Comparison of ENCODE assay signal across 8 cellular contexts in the genomic region with DNA sequence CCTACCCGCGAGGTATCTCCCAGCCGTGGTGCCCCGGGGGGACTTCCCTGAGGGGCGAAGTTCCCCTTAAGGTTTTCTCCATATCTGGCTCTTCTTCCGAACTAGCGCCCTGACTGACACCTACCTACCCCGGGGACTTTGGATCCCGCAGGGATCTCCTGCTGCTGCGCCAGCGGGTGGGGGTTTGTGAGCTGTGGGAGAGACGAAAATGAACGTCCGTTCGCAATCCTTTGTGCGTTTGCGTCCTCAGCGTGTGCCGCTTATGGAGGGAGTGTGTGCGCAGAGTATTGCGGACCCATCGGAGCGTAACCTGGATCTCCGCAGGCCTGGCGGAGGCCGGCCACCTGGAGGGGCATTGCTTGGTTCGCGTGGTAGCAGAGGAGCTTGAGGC. TPM values are rescaled to one million over a fixed set of nuclear protein-coding genes. Genes with fewer than 3 reads are reported as not detected.
DNase-seq lines count a peak whose midpoint lies in the region; ATAC-seq, FAIRE-seq and TF ChIP-seq lines count a peak whose summit lies in the region.

No MANE protein-coding gene starts in this region.

- H3K4me1 ChIP-seq in H1 (replicated peaks in 1 of 4; ENCODE audit: control insufficient read depth in 3 of 4, insufficient read depth in 4 of 4, low read length in 3 of 4) (peaks cover 8 to 22% (median 13%) of the 10 kb centered on the region in 4 experiments; a peak in 5 of 7 replicates), mesendoderm (ENCODE audit: control insufficient read depth, low read depth, low read length) (peaks cover 15% of the 10 kb centered on the region)

- POLR2A ChIA-PET in H1 (lab: Charles Lee; ENCODE audit: partially characterized antibody), result interaction anchor here (0.7 to 3.5 kb wide), 12 partner anchors 11 to 118 kb away, joined by 3 to 43 read pairs (median 4); a partner anchor contains a TSS

- H2BK120ac ChIP-seq in H1 (replicated peaks; ENCODE audit: low read depth, low read length) (no peak overlapping the region), mesendoderm (ENCODE audit: low read depth, low read length) (no peak overlapping the region)

- H3K4me2 ChIP-seq in H1 (ENCODE audit: insufficient read depth in 1 of 2, low read depth in 2 of 2, low read length in 2 of 2) (peak overlapping the region; percentile 77 to 86), mesendoderm (ENCODE audit: low read length) (peak overlapping the region; percentile 76)

- peak overlapping the region; percentile 97 for H2BK5ac ChIP-seq in H1 (ENCODE audit: low read depth, low read length)
- peak overlapping the region; percentile 94 for H2BK5ac ChIP-seq in mesendoderm (ENCODE audit: low read length)

- H3K27ac Mint-ChIP-seq in IgD-negative memory B cell (peak overlapping the region; percentile 87 to 98 (median 90)), T-helper 17 cell (peak overlapping the region; percentile 94)

- H3K27ac ChIP-seq in H1 (ENCODE audit: low read depth, low read length) (peak overlapping the region; percentile 96), mesendoderm (ENCODE audit: low read depth, low read length) (peak overlapping the region; percentile 72)

- H3K27me3 Mint-ChIP-seq in IgD-negative memory B cell, result no peaks in the 10 kb centered on the region
- H3K27me3 Mint-ChIP-seq in T-helper 17 cell, result no peaks in the 10 kb centered on the region

- H4K20me1 ChIP-seq in H1 (replicated peaks in 1 of 2; ENCODE audit: control insufficient read depth in 1 of 2, insufficient read depth in 2 of 2, low read length in 2 of 2), result peaks cover 0 to 7% of the 10 kb centered on the region in 2 experiments

- no peak overlapping the region for H3K23ac ChIP-seq in H1 (ENCODE audit: insufficient read length)
- H3K23ac ChIP-seq in mesendoderm (ENCODE audit: low read length), result peak overlapping the region; percentile 67

- peaks cover 5 to 48% of the 10 kb centered on the region in 2 experiments for H3K79me2 ChIP-seq in H1 (ENCODE audit: control insufficient read depth in 1 of 2, insufficient read depth in 2 of 2, low read length in 2 of 2)
- peaks cover 24% of the 10 kb centered on the region for H3K79me2 ChIP-seq in mesendoderm (ENCODE audit: control insufficient read depth, insufficient read depth, low read length)

- peak overlapping the region; percentile 72 to 96 (median 92) for H3K9ac ChIP-seq in H1 (replicated peaks in 1 of 4; ENCODE audit: extremely low read depth in 1 of 4, low read depth in 3 of 4, low read length in 3 of 4)
- peak overlapping the region; percentile 96 for H3K9ac ChIP-seq in mesendoderm (ENCODE audit: low read length)

- H2BK12ac ChIP-seq in H1 (ENCODE audit: low read depth, low read length), result peak overlapping the region; percentile 30

- H3K18ac ChIP-seq in H1 (ENCODE audit: extremely low read depth, low read length) (peak overlapping the region; percentile 99), mesendoderm (ENCODE audit: low read length) (peak overlapping the region; percentile 78)

- H3K36me3 Mint-ChIP-seq in IgD-negative memory B cell, result peaks cover 2% of the 10 kb centered on the region
- peaks cover 5% of the 10 kb centered on the region for H3K36me3 Mint-ChIP-seq in T-helper 17 cell (ENCODE audit: low read depth)

- H2AFZ ChIP-seq in H1 (ENCODE audit: low read length), result peak overlapping the region; percentile 47; the same call in 1 of the 2 replicates

- CTCF ChIA-PET in H1 (lab: Charles Lee; ENCODE audit: partially characterized antibody), result interaction anchor here (0.8 to 2.0 kb wide), 5 partner anchors 10 to 94 kb away, joined by 3 to 4 read pairs (median 3); no protein-coding TSS in a partner anchor

- H3K23me2 ChIP-seq in H1 (ENCODE audit: low read depth, low read length), result peaks cover 5% of the 10 kb centered on the region; the same call in 1 of the 2 replicates

- peaks cover 12% of the 10 kb centered on the region for H3K79me1 ChIP-seq in H1 (ENCODE audit: low read depth, low read length)
- H3K79me1 ChIP-seq in mesendoderm (ENCODE audit: low read length), result peaks cover 13% of the 10 kb centered on the region

- H4K5ac ChIP-seq in H1 (ENCODE audit: insufficient read length, low read depth, low read length), result peak overlapping the region; percentile 89
- no peak overlapping the region for H4K5ac ChIP-seq in mesendoderm (ENCODE audit: low read length)

- peaks cover 22 to 26% (median 22%) of the 10 kb centered on the region in 3 donors for H3K4me1 Mint-ChIP-seq in IgD-negative memory B cell
- peaks cover 20% of the 10 kb centered on the region for H3K4me1 Mint-ChIP-seq in T-helper 17 cell

- H2BK15ac ChIP-seq in H1 (ENCODE audit: low read length) (peak overlapping the region; percentile 24; the same call in 1 of the 2 replicates), mesendoderm (replicated peaks; ENCODE audit: low read depth) (no peak overlapping the region)

- H3K9me3 ChIP-seq in T-helper 17 cell (ENCODE audit: control insufficient read depth, low read length, poor library complexity, severe bottlenecking) (no peaks in the 10 kb centered on the region), H1 (ENCODE audit: insufficient read depth in 2 of 2, low read depth in 1 of 2, low read length in 1 of 2) (no peaks in the 10 kb centered on the region)

- H4K8ac ChIP-seq in H1 (ENCODE audit: extremely low read depth, insufficient read depth, low read length) (peak overlapping the region; percentile 94; the same call in 1 of the 2 replicates), mesendoderm (ENCODE audit: low read depth, low read length) (no peak overlapping the region)

- TF ChIP-seq CTCF in H1 (IDR thresholded peaks at IDR 0.05; ENCODE audit: control extremely low read depth in 1 of 3, insufficient read depth in 1 of 3, low read depth in 1 of 3, low read length in 3 of 3), result no peak

- H3K27me3 ChIP-seq in H1 (replicated peaks in 1 of 4; ENCODE audit: control insufficient read depth in 3 of 4, extremely low read depth in 1 of 4, insufficient read depth in 3 of 4, low read length in 3 of 4), result no peaks in the 10 kb centered on the region
- no peaks in the 10 kb centered on the region for H3K27me3 ChIP-seq in mesendoderm (ENCODE audit: insufficient read depth, low read length, poor library complexity)

- ATAC-seq in GM21515 (IDR thresholded peaks at IDR 0.05; ENCODE audit: unreplicated experiment), result peak; percentile 33
- peak; percentile 20 for ATAC-seq in T-helper 17 cell

- peaks cover 4 to 39% (median 10%) of the 10 kb centered on the region in 4 experiments; a peak in 7 of 8 replicates for H3K36me3 ChIP-seq in H1 (ENCODE audit: control insufficient read depth in 2 of 4, insufficient read depth in 4 of 4, low read length in 3 of 4)
- no peaks in the 10 kb centered on the region for H3K36me3 ChIP-seq in mesendoderm (ENCODE audit: control insufficient read depth, insufficient read depth, low read length)

- H2AK5ac ChIP-seq in H1 (ENCODE audit: low read depth, low read length) (no peak overlapping the region; the same call in 1 of the 2 replicates), mesendoderm (ENCODE audit: low read length) (no peak overlapping the region)

- TF ChIP-seq RAD21 in H1 (IDR thresholded peaks at IDR 0.05 in 1 of 2, conservative IDR thresholded peaks at IDR 0.05 in 1 of 2; ENCODE audit: low read depth in 2 of 2, low read length in 2 of 2), result no peak

- FAIRE-seq in H1 (lab: Jason Lieb, UNC), result no peak

- peak overlapping the region; percentile 97 for H3K4ac ChIP-seq in H1 (replicated peaks; ENCODE audit: insufficient read length, low read depth, low read length)
- H3K4ac ChIP-seq in mesendoderm (ENCODE audit: low read depth, low read length), result peak overlapping the region; percentile 64

- DNase-seq in DMS53 (lab: John Stamatoyannopoulos, UW), result peak; percentile 61
- DNase-seq in T-helper 17 cell, result peak in 2 of 3 donors; percentile 4 to 8
- DNase-seq in H1 (ENCODE audit: low read depth in 1 of 2, low spot score in 2 of 2), result no peak
- DNase-seq in mesendoderm, result peak; percentile 64
- DNase-seq in superior temporal gyrus (ENCODE audit: extremely low spot score), result peak; percentile 18
- no peak for DNase-seq in NCI-H128 (lab: John Stamatoyannopoulos, UW; ENCODE audit: unreplicated experiment)

- no peaks in the 10 kb centered on the region for H3K9me3 Mint-ChIP-seq in IgD-negative memory B cell

- no peak overlapping the region for H3K14ac ChIP-seq in H1 (ENCODE audit: insufficient read length)

- no peak for TF ChIP-seq POLR2A in H1 (IDR thresholded peaks at IDR 0.05; ENCODE audit: control extremely low read depth in 1 of 2, low read depth in 2 of 2, low read length in 2 of 2)

- WGBS in H1 (ENCODE audit: extremely low coverage in 1 of 2, insufficient coverage in 1 of 2, insufficient read length in 1 of 2, insufficient replicate concordance in 2 of 2, low coverage in 1 of 2, low lambda C conversion rate in 2 of 2, missing lambda C conversion rate in 1 of 2), 2 experiments, result 2% methylated on average over 28 of the region's 28 CpGs; no CpG with 5 or more reads in 1 of the 2 experiments
- no CpG with 5 or more reads among the region's 28 CpGs for WGBS in mesendoderm (ENCODE audit: extremely low coverage, insufficient coverage, low lambda C conversion rate)

- H3K4me3 Mint-ChIP-seq in IgD-negative memory B cell, result peak overlapping the region; percentile 98 to 99 (median 98)
- peak overlapping the region; percentile 96 for H3K4me3 Mint-ChIP-seq in T-helper 17 cell

- peak overlapping the region; percentile 86 to 93 (median 90) for H3K4me3 ChIP-seq in H1 (ENCODE audit: extremely low read depth in 1 of 4, insufficient read depth in 2 of 4, low read depth in 3 of 4, low read length in 4 of 4)
- peak overlapping the region; percentile 91 for H3K4me3 ChIP-seq in mesendoderm (ENCODE audit: low read length)

- H2BK20ac ChIP-seq in H1 (ENCODE audit: low read length), result no peak overlapping the region

- H3K56ac ChIP-seq in H1 (replicated peaks; ENCODE audit: insufficient read length, low read depth, low read length) (peak overlapping the region; percentile 83), mesendoderm (ENCODE audit: low read length) (peak overlapping the region; percentile 99)

- peak overlapping the region; percentile 95 for H4K91ac ChIP-seq in H1 (replicated peaks; ENCODE audit: insufficient read length, low read length)

- no peak for TF ChIP-seq EP300 in H1 (IDR thresholded peaks at IDR 0.05; ENCODE audit: borderline replicate concordance in 1 of 2, low read depth in 2 of 2, low read length in 2 of 2)

TF ChIP-seq in H1, 55 proteins besides CTCF, POLR2A, EP300 and RAD21 (continues in another document):
- TF ChIP-seq JUN (IDR thresholded peaks at IDR 0.05; ENCODE audit: low read depth, low read length), result no peak

RNA-seq across cellular contexts. Expression of a gene that starts 0.6 kb away (rescaled TPM):
- polyA plus RNA-seq in IgD-negative memory B cell (15.5 TPM), H1 (2011; rRNA removed) (33.2 and 39.9 TPM in 2 replicates)
- 1 to 10 TPM; 7.1 to 9.0 TPM for total RNA-seq in T-helper 17 cell
- total RNA-seq in H1 (2021; fragmentation: NEBNext Ultra II Directional; extraction: Animal tissue kit (Norgen Biotek cat#: 25700)), result 66.8 and 67.3 TPM in 2 replicates
- polyA plus RNA-seq in H1 (2011; cell fraction: cytosol; rRNA removed), result 43.1 TPM
- polyA plus RNA-seq in H1 (2011; cell fraction: nucleus; rRNA removed), result 61.0 TPM
- 69.8 to 85.0 TPM (median 74.9 TPM) in 4 replicates for polyA plus RNA-seq in H1 (2012, experiment 1 of 2)
- polyA plus RNA-seq in H1 (2012, experiment 2 of 2), result 18.4 TPM
- polyA plus RNA-seq in H1 (2013, experiment 1 of 2), result 31.6 TPM
- polyA plus RNA-seq in H1 (2013, experiment 2 of 2), result 34.3 TPM
- polyA minus RNA-seq in H1 (2011; rRNA and poly(A)+ RNA removed), result 62.9 and 76.8 TPM in 2 replicates
- 63.5 TPM for polyA minus RNA-seq in H1 (2011; cell fraction: cytosol; rRNA and poly(A)+ RNA removed)
- polyA minus RNA-seq in H1 (2011; cell fraction: nucleus; rRNA and poly(A)+ RNA removed), result 70.9 TPM
- 29.1 TPM for polyA plus RNA-seq in mesendoderm (2013, experiment 1 of 2)
- 28.5 TPM for polyA plus RNA-seq in mesendoderm (2013, experiment 2 of 2)

Comparison
In these comparisons a context has a peak if more than half of its experiments do, and no peak if none do; other contexts are left out.
1. DNase-seq: peak in DMS53 (single experiment), T-helper 17 cell (2 of 3), mesendoderm (single experiment) and superior temporal gyrus (single experiment); none in H1 (0 of 2) and NCI-H128 (single experiment).